ENCODE assay signal across 8 cellular contexts in the genomic region with DNA sequence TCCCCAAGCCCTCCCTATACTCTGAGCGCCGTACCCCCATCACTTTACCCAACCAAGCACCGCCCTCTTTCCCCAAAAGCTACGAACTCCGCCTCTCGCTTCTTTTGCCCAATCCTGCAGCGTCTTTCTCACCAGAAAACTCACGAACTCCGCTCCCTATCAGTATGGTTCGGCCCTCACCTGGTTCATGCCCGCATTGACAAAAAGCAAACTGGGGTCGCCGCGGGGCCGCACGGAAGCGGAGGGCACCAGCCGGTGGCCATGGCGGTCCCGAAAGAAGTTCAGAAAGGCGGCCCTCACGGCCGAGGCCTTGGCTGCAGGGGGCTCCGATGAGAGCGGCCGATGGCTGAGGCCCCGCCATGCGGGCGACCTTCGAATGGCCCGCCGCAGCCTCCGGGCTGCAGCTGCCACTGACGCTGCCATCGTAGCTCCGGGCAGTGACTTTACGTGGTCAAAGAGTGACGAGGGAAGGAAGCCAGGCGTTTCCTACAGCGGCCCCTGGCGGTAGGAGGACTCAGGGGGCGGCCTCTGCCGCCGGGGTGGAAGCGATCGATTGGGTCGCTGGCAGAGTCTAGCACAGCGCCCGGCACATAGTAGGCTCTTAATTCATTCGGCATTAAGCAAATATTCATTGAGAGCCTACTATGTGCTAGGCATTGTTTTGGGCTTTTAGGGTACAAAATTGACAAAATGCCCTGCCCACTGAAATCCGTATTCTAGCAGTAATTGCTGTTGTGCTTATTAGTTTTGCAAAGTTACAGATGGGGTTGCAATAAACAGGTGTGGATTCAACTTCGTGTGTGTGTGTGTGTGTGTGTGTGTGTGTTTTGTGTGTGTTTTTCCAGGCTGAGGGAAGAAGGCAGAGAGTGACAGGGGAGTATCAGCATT. TPM values are rescaled to one million over a fixed set of nuclear protein-coding genes. Genes with fewer than 3 reads are reported as not detected.
DNase-seq lines count a peak whose midpoint lies in the region; ATAC-seq lines count a peak whose summit lies in the region.

A gene (minus strand): TSS at position 447 of the 888 bp plus-strand sequence. CDS start 24 bp downstream, at position 423.

- H3K4me1 ChIP-seq in mesodermal cell (ENCODE audit: control insufficient read depth, insufficient read depth, low read length, poor library complexity, severe bottlenecking): no peaks in the 10 kb centered on the region

- H3K9me3 Mint-ChIP-seq in activated CD8-positive, alpha-beta memory T cell treated with anti-CD3 and anti-CD28 coated beads, Interleukin-2, amount 10 ng/mL, durations not matched to agents 7 days and 5 days (ENCODE audit: low read depth): no peaks in the 10 kb centered on the region

- peak; percentile 82 for ATAC-seq in GM21367 (IDR thresholded peaks at IDR 0.05; ENCODE audit: unreplicated experiment)
- peak; percentile 95 for ATAC-seq in activated CD8-positive, alpha-beta memory T cell treated with anti-CD3 and anti-CD28 coated beads, Interleukin-2, amount 10 ng/mL, durations not matched to agents 7 days and 5 days

- CTCF ChIA-PET in activated CD8-positive, alpha-beta memory T cell treated with anti-CD3 and anti-CD28 coated beads, Interleukin-2, amount 10 ng/mL, durations not matched to agents 7 days and 5 days (lab: Charles Lee): interaction anchor here (0.6 to 2.8 kb wide), 31 partner anchors 8 to 250 kb away, joined by 3 to 16 read pairs (median 5); a partner anchor contains a TSS

- peaks cover 38% of the 10 kb centered on the region for H3K36me3 ChIP-seq in mesodermal cell (ENCODE audit: control insufficient read depth, insufficient read depth, low read length)

- peak within 1 kb of the TSS; percentile 95 for H3K4me3 Mint-ChIP-seq in activated CD8-positive, alpha-beta memory T cell treated with anti-CD3 and anti-CD28 coated beads, Interleukin-2, amount 10 ng/mL, durations not matched to agents 7 days and 5 days

- peak; percentile 93 for DNase-seq in D341Med (ENCODE audit: low spot score)
- peak; percentile 73 for DNase-seq in HT1080 (ENCODE audit: low read depth)
- DNase-seq in NOMO-1 treated with DMSO at 0.1 percent for 48 hours (lab: John Stamatoyannopoulos, UW; ENCODE audit: unreplicated experiment): peak; percentile 83
- peak; percentile 93 for DNase-seq in activated CD8-positive, alpha-beta memory T cell treated with anti-CD3 and anti-CD28 coated beads, Interleukin-2, amount 10 ng/mL, durations not matched to agents 7 days and 5 days
- peak; percentile 95 for DNase-seq in stimulated activated CD8-positive, alpha-beta memory T cell treated with anti-CD3 and anti-CD28 coated beads, Interleukin-15, amount 100 ng/mL, for 24 hours (ENCODE audit: low read depth)

- no peaks in the 10 kb centered on the region for H3K9me3 ChIP-seq in mesodermal cell (ENCODE audit: control insufficient read depth, low read length)

- H3K4me3 ChIP-seq in mesodermal cell (ENCODE audit: extremely low read depth, insufficient read depth, low read length, poor library complexity, severe bottlenecking): peak within 1 kb of the TSS; percentile 79

- peaks cover 13% of the 10 kb centered on the region for H3K4me1 Mint-ChIP-seq in activated CD8-positive, alpha-beta memory T cell treated with anti-CD3 and anti-CD28 coated beads, Interleukin-2, amount 10 ng/mL, durations not matched to agents 7 days and 5 days

- peak within 1 kb of the TSS; percentile 93 for H3K27ac Mint-ChIP-seq in activated CD8-positive, alpha-beta memory T cell treated with anti-CD3 and anti-CD28 coated beads, Interleukin-2, amount 10 ng/mL, durations not matched to agents 7 days and 5 days

- H3K27me3 Mint-ChIP-seq in activated CD8-positive, alpha-beta memory T cell treated with anti-CD3 and anti-CD28 coated beads, Interleukin-2, amount 10 ng/mL, durations not matched to agents 7 days and 5 days: peaks cover 7% of the 10 kb centered on the region

- in situ Hi-C loops in endometrial microvascular endothelial cells (cut with HindIII; ENCODE audit: inconsistent ontology term, low pct_unique_long_range_greater_than_20kb, low sequenced_read_pairs): no loop called here

- H3K27ac ChIP-seq in mesodermal cell (ENCODE audit: low read depth, low read length, severe bottlenecking): peak within 1 kb of the TSS; percentile 18

- H3K36me3 Mint-ChIP-seq in activated CD8-positive, alpha-beta memory T cell treated with anti-CD3 and anti-CD28 coated beads, Interleukin-2, amount 10 ng/mL, durations not matched to agents 7 days and 5 days: peaks cover 8% of the 10 kb centered on the region

- WGBS in mesodermal cell (ENCODE audit: insufficient coverage in 2 of 2), 2 experiments: 1 to 5% methylated on average over 33 to 38 of the region's 52 CpGs

RNA-seq across cellular contexts. Expression of the gene that starts here (rescaled TPM):
- 17.4 and 20.2 TPM in 2 replicates for total RNA-seq in HT1080 (2014; rRNA removed; shearing (Covaris generic))
- 9.1 and 11.1 TPM in 2 replicates for polyA plus RNA-seq in HT1080 (2015; cell fraction: cytosol; rRNA removed)
- 25.4 and 27.1 TPM in 2 replicates for polyA plus RNA-seq in HT1080 (2015; cell fraction: nucleus; rRNA removed)
- 10 to 100 TPM; 21.1 to 23.7 TPM for total RNA-seq in activated CD8-positive, alpha-beta memory T cell treated with anti-CD3 and anti-CD28 coated beads, Interleukin-2, amount 10 ng/mL, durations not matched to agents 7 days and 5 days
- total RNA-seq in endometrial microvascular endothelial cells (ENCODE audit: inconsistent ontology term): 20.3 TPM
- polyA plus RNA-seq in mesodermal cell (2013, experiment 1 of 2): 13.7 TPM
- polyA plus RNA-seq in mesodermal cell (2013, experiment 2 of 2): 12.3 TPM

Comparison
In these comparisons a context has a peak if more than half of its experiments do, and no peak if none do; other contexts are left out.
1. Peak in every context shown above with its lines: DNase-seq, ATAC-seq, H3K4me3 ChIP-seq and H3K27ac ChIP-seq.